ENCODE assay signal across 15 cellular contexts in genomic region chr21:31524140-31524539, GRCh38.
"Had no signal": no experiment of that assay in that cellular context is flagged by ENCODE, and none has a peak within 500 bp of the region (broad histone marks: within the 10 kb centered on the region; RNA-seq: fewer than 3 reads in every experiment).

No MANE protein-coding gene starts in this region.

- ATAC-seq: left lung; natural killer cell treated with Interleukin-12 subunit alpha and Interleukin-12 subunit beta and Interleukin-15 and Interleukin-18, amount 100 ng/mL, for 72 hours; sciatic nerve; stimulated activated memory B cell treated with anti-CD40 and anti-IgM and Interleukin-4, amounts not matched to agents 10 μg/mL and 1 μg/mL and 100 μg/mL, for 72 hours had no signal

- H3K36me3 ChIP-seq: adrenal gland, left lung, spleen, tibial artery had no signal

- H3K9me3 ChIP-seq: adrenal gland, left lung, spleen, tibial artery had no signal

- H3K4me1 Mint-ChIP-seq: stimulated activated memory B cell treated with anti-CD40 and anti-IgM and Interleukin-4, amounts not matched to agents 10 μg/mL and 1 μg/mL and 100 μg/mL, for 72 hours had no signal

- H3K27ac ChIP-seq: adrenal gland, coronary artery, left lung, spleen, tibial artery had no signal

- DNase-seq: activated CD4-positive, alpha-beta T cell treated with anti-CD3 and anti-CD28 coated beads, Interleukin-2, amount 50 U/mL, for 1 hour; activated naive CD4-positive, alpha-beta T cell treated with anti-CD3 and anti-CD28 coated beads, Interleukin-2, amount 50 U/mL, for 16 hours; adrenal gland; central memory CD4-positive, alpha-beta T cell; effector memory CD4-positive, alpha-beta T cell; erythroblast; hypothalamus; left lung; spleen; stimulated activated CD4-positive, alpha-beta T cell treated with anti-CD3 and anti-CD28 coated beads, Interleukin-1b, Interleukin-23, amount 100 ng/mL, for 48 hours; tibial artery had no signal

- H3K27me3 ChIP-seq: adrenal gland, left lung, spleen, tibial artery had no signal

- H3K36me3 Mint-ChIP-seq: natural killer cell treated with Interleukin-12 subunit alpha and Interleukin-12 subunit beta and Interleukin-15 and Interleukin-18, amount 100 ng/mL, for 72 hours; stimulated activated memory B cell treated with anti-CD40 and anti-IgM and Interleukin-4, amounts not matched to agents 10 μg/mL and 1 μg/mL and 100 μg/mL, for 72 hours had no signal

- H3K27ac Mint-ChIP-seq: natural killer cell treated with Interleukin-12 subunit alpha and Interleukin-12 subunit beta and Interleukin-15 and Interleukin-18, amount 100 ng/mL, for 72 hours; stimulated activated memory B cell treated with anti-CD40 and anti-IgM and Interleukin-4, amounts not matched to agents 10 μg/mL and 1 μg/mL and 100 μg/mL, for 72 hours had no signal

- H3K4me3 Mint-ChIP-seq: natural killer cell treated with Interleukin-12 subunit alpha and Interleukin-12 subunit beta and Interleukin-15 and Interleukin-18, amount 100 ng/mL, for 72 hours; stimulated activated memory B cell treated with anti-CD40 and anti-IgM and Interleukin-4, amounts not matched to agents 10 μg/mL and 1 μg/mL and 100 μg/mL, for 72 hours had no signal

- H3K4me1 ChIP-seq: adrenal gland, left lung, spleen, tibial artery had no signal

- H3K27me3 Mint-ChIP-seq: natural killer cell treated with Interleukin-12 subunit alpha and Interleukin-12 subunit beta and Interleukin-15 and Interleukin-18, amount 100 ng/mL, for 72 hours; stimulated activated memory B cell treated with anti-CD40 and anti-IgM and Interleukin-4, amounts not matched to agents 10 μg/mL and 1 μg/mL and 100 μg/mL, for 72 hours had no signal

- H3K4me3 ChIP-seq: adrenal gland, coronary artery, left lung, spleen, tibial artery had no signal

- H3K9me3 Mint-ChIP-seq: natural killer cell treated with Interleukin-12 subunit alpha and Interleukin-12 subunit beta and Interleukin-15 and Interleukin-18, amount 100 ng/mL, for 72 hours had no signal
